8 cellular contexts compared by ENCODE assay signal in the genomic region with DNA sequence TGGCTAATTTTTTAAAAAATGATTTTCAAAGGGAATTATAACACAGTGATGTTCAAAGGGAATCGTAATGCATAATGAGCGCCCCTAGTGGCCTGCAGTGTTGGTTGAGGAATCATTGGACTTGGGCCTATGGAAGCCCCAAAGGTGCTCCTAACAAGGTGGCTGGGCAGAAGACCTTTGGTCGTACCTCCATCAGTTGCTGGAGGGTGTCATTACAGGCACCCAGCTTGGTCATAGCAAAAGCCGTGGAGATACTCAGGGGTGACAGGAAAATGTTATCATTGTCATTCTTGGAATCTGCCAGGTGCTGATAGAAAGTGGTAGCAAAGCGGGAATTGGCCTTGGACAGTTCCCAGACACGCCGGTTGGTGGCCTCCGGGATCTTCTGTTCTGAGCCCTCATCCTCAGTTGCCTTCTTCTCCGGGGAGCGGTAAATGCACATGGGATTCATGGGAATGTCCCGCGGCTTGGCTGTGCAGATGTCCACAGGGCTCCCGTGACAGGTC. TPM values are rescaled to one million over a fixed set of nuclear protein-coding genes. Genes with fewer than 3 reads are reported as not detected.
DNase-seq lines count a peak whose midpoint lies in the region; ATAC-seq and TF ChIP-seq lines count a peak whose summit lies in the region.

No MANE protein-coding gene starts in this region.

- peak; percentile 91 for TF ChIP-seq CTCF in C4-2B (conservative IDR thresholded peaks at IDR 0.05)

- ATAC-seq in GM21717 (IDR thresholded peaks at IDR 0.05; ENCODE audit: unreplicated experiment): no peak

- TF ChIP-seq POLR2A in erythroblast (IDR thresholded peaks at IDR 0.05; ENCODE audit: low read length): no peak

- H3K27ac ChIP-seq in C4-2B: no peak overlapping the region

- peak; percentile 16 for DNase-seq in H4 (ENCODE audit: low spot score)
- peak; percentile 76 for DNase-seq in RPMI8226
- DNase-seq in erythroblast (lab: John Stamatoyannopoulos, UW): peak; percentile 51 to 70
- DNase-seq in stimulated activated CD4-positive, alpha-beta T cell treated with anti-CD3 and anti-CD28 coated beads, TNF-alpha, amount 100 ng/mL, for 24 hours (ENCODE audit: low read depth in 3 of 3): peak in 2 of 3 experiments; percentile 5 to 31
- no peak for DNase-seq in NK-92 treated with Interleukin-12 subunit alpha and Interleukin-12 subunit beta, amount 100 ng/mL, for 24 hours (lab: John Stamatoyannopoulos, UW)
- DNase-seq in SHP77 treated with DMSO at 0.1 percent for 48 hours (lab: John Stamatoyannopoulos, UW): no peak

RNA-seq across cellular contexts. Expression of a gene that starts 2.7 kb away (rescaled TPM):
- total RNA-seq in H4 (2014; rRNA removed; shearing (Covaris generic)): not detected in 2 replicates

RNA-seq across cellular contexts. Expression of a gene that starts 46.2 kb away (rescaled TPM):
- 2.0 and 2.3 TPM in 2 replicates for total RNA-seq in H4 (2014; rRNA removed; shearing (Covaris generic))

RNA-seq across cellular contexts. Expression of a gene that starts 46.6 kb away (rescaled TPM):
- 335 and 341 TPM in 2 replicates for total RNA-seq in H4 (2014; rRNA removed; shearing (Covaris generic))

Comparison
In these comparisons a context has a peak if more than half of its experiments do, and no peak if none do; other contexts are left out.
1. DNase-seq: peak in H4 (single experiment), RPMI8226 (single experiment), erythroblast (2 of 2) and stimulated activated CD4-positive, alpha-beta T cell treated with anti-CD3 and anti-CD28 coated beads, TNF-alpha, amount 100 ng/mL, for 24 hours (2 of 3); none in NK-92 treated with Interleukin-12 subunit alpha and Interleukin-12 subunit beta, amount 100 ng/mL, for 24 hours (single experiment) and SHP77 treated with DMSO at 0.1 percent for 48 hours (single experiment).